Comparison of ENCODE assay signal across 9 cellular contexts in genomic region chr6:154298297-154298696, GRCh38. TPM values are rescaled to one million over a fixed set of nuclear protein-coding genes. Genes with fewer than 3 reads are reported as not detected.
A peak's percentile ranks its signal among the peaks of the same experiment; 100 is the strongest.
DNase-seq lines count a peak whose midpoint lies in the region; ATAC-seq and TF ChIP-seq lines count a peak whose summit lies in the region.
"Had no signal": no experiment of that assay in that cellular context is flagged by ENCODE, and none has a peak within 500 bp of the region (broad histone marks: within the 10 kb centered on the region; RNA-seq: fewer than 3 reads in every experiment).

No MANE protein-coding gene starts in this region.

- DNase-seq in dedifferentiated amniotic fluid mesenchymal stem cell (ENCODE audit: extremely low spot score): peak; percentile 51
- DNase-seq in renal cortical epithelial cell (ENCODE audit: low read depth): peak; percentile 95
- no peak for DNase-seq in glutamatergic neuron
- DNase-seq in activated naive CD4-positive, alpha-beta T cell treated with Interleukin-2 at 50 U/mL for 16 hours: no peak
- DNase-seq in CD14-positive monocyte (ENCODE audit: low spot score): no peak
- DNase-seq: activated CD4-positive, alpha-beta T cell treated with anti-CD3 and anti-CD28 coated beads, Interleukin-2, amount 50 U/mL, for 48 hours; NCI-H2081 treated with DMSO at 0.1 percent for 48 hours had no signal

- H3K27ac Mint-ChIP-seq in glutamatergic neuron (ENCODE audit: unreplicated experiment): no peak overlapping the region
- peak overlapping the region in 3 of 7 donors; percentile 8 to 77 (median 18) for H3K27ac Mint-ChIP-seq in CD14-positive monocyte

- H3K4me3 Mint-ChIP-seq in glutamatergic neuron (ENCODE audit: unreplicated experiment) (no peak overlapping the region), CD14-positive monocyte (no peak overlapping the region)

- no peaks in the 10 kb centered on the region for H3K4me1 Mint-ChIP-seq in glutamatergic neuron (ENCODE audit: low read depth, unreplicated experiment)
- H3K4me1 Mint-ChIP-seq in CD14-positive monocyte: peaks cover 75% of the 10 kb centered on the region

- TF ChIP-seq CTCF in glutamatergic neuron (IDR thresholded peaks at IDR 0.05; ENCODE audit: partially characterized antibody, unreplicated experiment): no peak
- TF ChIP-seq CTCF in CD14-positive monocyte (IDR thresholded peaks at IDR 0.05): no peak

- H3K9me3 Mint-ChIP-seq in glutamatergic neuron (ENCODE audit: unreplicated experiment) (no peaks in the 10 kb centered on the region), CD14-positive monocyte (peaks cover 0 to 4% (median 0%) of the 10 kb centered on the region in 7 donors)

- intact Hi-C loops in CD14-positive monocyte (cut with micrococcal nuclease): no loop called here

- ATAC-seq in GM19035 (IDR thresholded peaks at IDR 0.05; ENCODE audit: unreplicated experiment) (peak; percentile 34), HG03175 (IDR thresholded peaks at IDR 0.05; ENCODE audit: unreplicated experiment) (peak; percentile 47)

- H3K36me3 Mint-ChIP-seq in glutamatergic neuron (ENCODE audit: unreplicated experiment): no peaks in the 10 kb centered on the region
- peaks cover 16 to 28% of the 10 kb centered on the region in 2 donors for H3K36me3 Mint-ChIP-seq in CD14-positive monocyte

- H3K27me3 Mint-ChIP-seq in glutamatergic neuron (ENCODE audit: unreplicated experiment) (no peaks in the 10 kb centered on the region), CD14-positive monocyte (ENCODE audit: low read depth in 3 of 3) (no peaks in the 10 kb centered on the region)

RNA-seq across cellular contexts. Expression of gene IPCEF1, which starts 58.3 kb away (rescaled TPM):
- total RNA-seq in renal cortical epithelial cell: 0.40 and 1.7 TPM in 2 replicates
- total RNA-seq in glutamatergic neuron (ENCODE audit: unreplicated experiment): 0.61 TPM
- 10 to 100 TPM; 14.7 to 16.5 TPM for polyA plus RNA-seq in CD14-positive monocyte

Comparison
In these comparisons a context has a peak if more than half of its experiments do, and no peak if none do; other contexts are left out.
1. DNase-seq: peak in dedifferentiated amniotic fluid mesenchymal stem cell (single experiment) and renal cortical epithelial cell (single experiment); none in glutamatergic neuron (single experiment), activated naive CD4-positive, alpha-beta T cell treated with Interleukin-2 at 50 U/mL for 16 hours (single experiment) and CD14-positive monocyte (single experiment).